8 cellular contexts compared by ENCODE assay signal in genomic region chr6:42251911-42252637, GRCh38. TPM values are rescaled to one million over a fixed set of nuclear protein-coding genes. Genes with fewer than 3 reads are reported as not detected.
A peak's percentile ranks its signal among the peaks of the same experiment; 100 is the strongest.
DNase-seq lines count a peak whose midpoint lies in the region; ATAC-seq and TF ChIP-seq lines count a peak whose summit lies in the region.

No MANE protein-coding gene starts in this region.

- peak; percentile 17 for DNase-seq in NCI-H1694 (lab: John Stamatoyannopoulos, UW)
- DNase-seq in NCI-H1694 treated with DMSO at 0.1 percent for 48 hours (lab: John Stamatoyannopoulos, UW) = no peak
- DNase-seq in heart left ventricle = peak; percentile 78 to 87 (median 84)
- peak; percentile 35 for DNase-seq in stromal cell of bone marrow (ENCODE audit: low read depth)
- DNase-seq in SW480 (ENCODE audit: low spot score) = no peak
- DNase-seq in activated T-cell treated with anti-CD3 and anti-CD28 coated beads for 4 hours = no peak

- H3K4me3 ChIP-seq in heart left ventricle = no peak overlapping the region

- no peak for TF ChIP-seq POLR2A in heart left ventricle (IDR thresholded peaks at IDR 0.05)

- no peaks in the 10 kb centered on the region for H3K27me3 ChIP-seq in heart left ventricle

- intact Hi-C loops in heart left ventricle (cut with DNase I) = no loop called here

- WGBS in heart left ventricle, 4 donors = 8 to 14% (median 12%) methylated on average over 8 to 9 of the region's 9 CpGs

- peaks cover 0 to 57% (median 14%) of the 10 kb centered on the region in 9 donors for H3K36me3 ChIP-seq in heart left ventricle

- no peak for TF ChIP-seq CTCF in heart left ventricle (IDR thresholded peaks at IDR 0.05)

- no peaks in the 10 kb centered on the region for H3K9me3 ChIP-seq in heart left ventricle

- H3K27ac ChIP-seq in heart left ventricle = peak overlapping the region; percentile 22 to 86 (median 74)

- peaks cover 0 to 48% (median 22%) of the 10 kb centered on the region in 12 donors for H3K4me1 ChIP-seq in heart left ventricle

- ATAC-seq in SK-N-SH treated with all-trans-retinoic acid at 6 μM for 48 hours = peak; percentile 75
- ATAC-seq in heart left ventricle = peak; percentile 62 to 88 (median 85)
- ATAC-seq in GM21390 (IDR thresholded peaks at IDR 0.05; ENCODE audit: unreplicated experiment) = no peak

TF ChIP-seq in SK-N-SH treated with all-trans-retinoic acid at 6 μM for 48 hours, 23 proteins besides CTCF, POLR2A, EP300 and RAD21:
- TF ChIP-seq TCF4 (CRISPR knock-in tag; IDR thresholded peaks at IDR 0.05; ENCODE audit: borderline replicate concordance) (0 out of 2 replicates have a peak, but pooled peaks have one; percentile 23), RARB (CRISPR knock-in tag; IDR thresholded peaks at IDR 0.05) (no peak)
TF ChIP-seq in SK-N-SH treated with all-trans-retinoic acid at 6 μM for 48 hours: peak in this region for 1.

RNA-seq across cellular contexts. Expression of gene MRPS10, which starts 34.4 kb away (rescaled TPM):
- total RNA-seq in heart left ventricle = 10 to 100 TPM; 47.5 to 73.5 (median 57.3) TPM
- polyA plus RNA-seq in heart left ventricle = 10 to 100 TPM; 36.9 to 44.3 TPM

RNA-seq across cellular contexts. Expression of gene GUCA1B, which starts 57.3 kb away (rescaled TPM):
- 1 to 10 TPM in 6 of 9 donors, under 1 TPM in 1, not detected in 2; 0.37 to 2.4 (median 1.5) TPM for total RNA-seq in heart left ventricle
- under 1 TPM; 0.15 to 0.18 TPM for polyA plus RNA-seq in heart left ventricle

Comparison
In these comparisons a context has a peak if more than half of its experiments do, and no peak if none do; other contexts are left out.
1. DNase-seq: peak in NCI-H1694 (single experiment), heart left ventricle (5 of 5) and stromal cell of bone marrow (single experiment); none in NCI-H1694 treated with DMSO at 0.1 percent for 48 hours (single experiment), SW480 (single experiment) and activated T-cell treated with anti-CD3 and anti-CD28 coated beads for 4 hours (single experiment).